ENCODE assay signal across 8 cellular contexts in genomic region chr16:88783391-88784073, GRCh38. TPM values are rescaled to one million over a fixed set of nuclear protein-coding genes. Genes with fewer than 3 reads are reported as not detected.
DNase-seq lines count a peak whose midpoint lies in the region; TF ChIP-seq lines count a peak whose summit lies in the region.

No MANE protein-coding gene starts in this region.

- CTCF ChIA-PET in CD8-positive, alpha-beta memory T cell (lab: Charles Lee): interaction anchor here (1.0 to 2.7 kb wide), 10 partner anchors 10 to 118 kb away, joined by 3 to 10 read pairs (median 3); partner anchors contain the start of genes APRT, GALNS and TRAPPC2L

- DNase-seq in CD8-positive, alpha-beta memory T cell: peak in 1 of 5 donors; percentile 36
- DNase-seq in NT2/D1 (ENCODE audit: low read depth, low spot score) (no peak), choroid plexus epithelial cell (ENCODE audit: low read depth) (peak; percentile 35), lung microvascular endothelial cell (ENCODE audit: low read depth in 2 of 2) (peak; percentile 75), thyroid gland (peak in 1 of 2 donors; percentile 50), NCI-H1105 (lab: John Stamatoyannopoulos, UW) (no peak), T1000 (lab: John Stamatoyannopoulos, UW) (no peak), epidermal melanocyte (ENCODE audit: insufficient read length, low spot score) (no peak)

- H3K27ac ChIP-seq in CD8-positive, alpha-beta memory T cell (ENCODE audit: low read depth, low read length): peak overlapping the region; percentile 80
- peak overlapping the region; percentile 59 to 82 (median 78) for H3K27ac ChIP-seq in thyroid gland

- POLR2A ChIA-PET in CD8-positive, alpha-beta memory T cell (lab: Charles Lee): interaction anchor here (0.6 to 4.7 kb wide), 5 partner anchors 23 to 46 kb away, joined by 4 to 19 read pairs (median 9); partner anchors contain the start of gene APRT

- H3K27ac Mint-ChIP-seq in CD8-positive, alpha-beta memory T cell: peak overlapping the region; percentile 90 to 99 (median 96)

- no peaks in the 10 kb centered on the region for H3K9me3 ChIP-seq in CD8-positive, alpha-beta memory T cell (ENCODE audit: low read length)
- H3K9me3 ChIP-seq in NT2/D1 (ENCODE audit: insufficient read depth, low read length): no peaks in the 10 kb centered on the region
- no peaks in the 10 kb centered on the region for H3K9me3 ChIP-seq in thyroid gland

- WGBS in thyroid gland, 2 donors: 50 to 68% methylated on average over 13 to 27 of the region's 27 CpGs

- no peaks in the 10 kb centered on the region for H3K27me3 ChIP-seq in CD8-positive, alpha-beta memory T cell (ENCODE audit: insufficient read depth, low read length, poor library complexity, severe bottlenecking)
- H3K27me3 ChIP-seq in NT2/D1 (ENCODE audit: insufficient read depth, insufficient read length) (peaks cover 20% of the 10 kb centered on the region), thyroid gland (no peaks in the 10 kb centered on the region)

- H3K4me3 ChIP-seq in CD8-positive, alpha-beta memory T cell (ENCODE audit: low read length): peak overlapping the region; percentile 15
- peak overlapping the region; percentile 58 for H3K4me3 ChIP-seq in NT2/D1 (ENCODE audit: insufficient read length, low read depth)
- peak overlapping the region; percentile 65 for H3K4me3 ChIP-seq in choroid plexus epithelial cell (ENCODE audit: low read depth, low read length)
- peak overlapping the region in 1 of 3 donors; percentile 88 for H3K4me3 ChIP-seq in thyroid gland (replicated peaks in 1 of 3)

- no peaks in the 10 kb centered on the region for H3K36me3 ChIP-seq in CD8-positive, alpha-beta memory T cell (ENCODE audit: insufficient read depth, low read length)
- peaks cover 12% of the 10 kb centered on the region for H3K36me3 ChIP-seq in NT2/D1 (ENCODE audit: insufficient read depth, insufficient read length, low read length)
- no peaks in the 10 kb centered on the region for H3K36me3 ChIP-seq in thyroid gland

- no peak for TF ChIP-seq POLR2A in thyroid gland (IDR thresholded peaks at IDR 0.05)

- no peak for TF ChIP-seq CTCF in choroid plexus epithelial cell (conservative IDR thresholded peaks at IDR 0.05; ENCODE audit: low read depth, low read length)
- no peak for TF ChIP-seq CTCF in thyroid gland (IDR thresholded peaks at IDR 0.05)

- H3K4me3 Mint-ChIP-seq in CD8-positive, alpha-beta memory T cell: peak overlapping the region; percentile 80 to 96 (median 85)

- H3K9ac ChIP-seq in NT2/D1 (ENCODE audit: insufficient read length, low read depth): peak overlapping the region; percentile 80

- H3K4me1 Mint-ChIP-seq in CD8-positive, alpha-beta memory T cell: peaks cover 39 to 53% (median 44%) of the 10 kb centered on the region in 3 donors

- H3K4me1 ChIP-seq in CD8-positive, alpha-beta memory T cell (ENCODE audit: insufficient read depth, low read length): peaks cover 57% of the 10 kb centered on the region
- H3K4me1 ChIP-seq in NT2/D1 (ENCODE audit: insufficient read depth, insufficient read length) (peaks cover 35% of the 10 kb centered on the region), thyroid gland (peaks cover 25 to 51% of the 10 kb centered on the region in 2 donors)

- no peaks in the 10 kb centered on the region for H3K27me3 Mint-ChIP-seq in CD8-positive, alpha-beta memory T cell

- H3K9me3 Mint-ChIP-seq in CD8-positive, alpha-beta memory T cell: no peaks in the 10 kb centered on the region

- H3K36me3 Mint-ChIP-seq in CD8-positive, alpha-beta memory T cell: peaks cover 0 to 2% (median 0%) of the 10 kb centered on the region in 3 donors

- intact Hi-C loops in thyroid gland (cut with DNase I): loop anchor here (2.0 kb wide), 1 partner anchor 41 kb away; no protein-coding TSS in a partner anchor

RNA-seq across cellular contexts. Expression of gene PIEZO1, which starts 1.5 kb away (rescaled TPM):
- 100 to 1,000 TPM; 215 to 230 TPM for total RNA-seq in CD8-positive, alpha-beta memory T cell
- 58.4 TPM for polyA plus RNA-seq in CD8-positive, alpha-beta memory T cell
- total RNA-seq in lung microvascular endothelial cell (227 and 460 TPM in 2 replicates), thyroid gland (100 to 1,000 TPM in 3 of 4 donors, 10 to 100 TPM in 1; 81.2 to 145 (median 113) TPM)

RNA-seq across cellular contexts. Expression of gene CDT1, which starts 20.1 kb away (rescaled TPM):
- total RNA-seq in CD8-positive, alpha-beta memory T cell: 100 to 1,000 TPM in 1 of 2 experiments, 10 to 100 TPM in 1; 97.6 to 106 TPM
- polyA plus RNA-seq in CD8-positive, alpha-beta memory T cell: 0.26 TPM
- 1.8 and 3.7 TPM in 2 replicates for total RNA-seq in lung microvascular endothelial cell
- total RNA-seq in thyroid gland: 1 to 10 TPM in 2 of 4 donors, under 1 TPM in 2; 0.33 to 1.8 (median 0.99) TPM

RNA-seq across cellular contexts. Expression of gene APRT, which starts 28.2 kb away (rescaled TPM):
- total RNA-seq in CD8-positive, alpha-beta memory T cell: 100 to 1,000 TPM; 338 to 348 TPM
- 490 TPM for polyA plus RNA-seq in CD8-positive, alpha-beta memory T cell
- total RNA-seq in lung microvascular endothelial cell: 92.7 and 112 TPM in 2 replicates
- total RNA-seq in thyroid gland: 100 to 1,000 TPM in 3 of 4 donors, 10 to 100 TPM in 1; 88.9 to 182 (median 118) TPM

Comparison
In these comparisons a context has a peak if more than half of its experiments do, and no peak if none do; other contexts are left out.
1. DNase-seq: peak in choroid plexus epithelial cell (single experiment) and lung microvascular endothelial cell (2 of 2); none in NT2/D1 (single experiment), NCI-H1105 (single experiment), T1000 (single experiment) and epidermal melanocyte (single experiment).
2. RNA of gene CDT1, which starts 20.1 kb away (total RNA-seq): 97.6 to 106 TPM in CD8-positive, alpha-beta memory T cell; 1.8 to 3.7 TPM in lung microvascular endothelial cell and 0.33 to 1.8 TPM in thyroid gland; every median in the first group is over 10 times any median in the second.